Comparison of ENCODE assay signal across 29 cellular contexts in the genomic region with DNA sequence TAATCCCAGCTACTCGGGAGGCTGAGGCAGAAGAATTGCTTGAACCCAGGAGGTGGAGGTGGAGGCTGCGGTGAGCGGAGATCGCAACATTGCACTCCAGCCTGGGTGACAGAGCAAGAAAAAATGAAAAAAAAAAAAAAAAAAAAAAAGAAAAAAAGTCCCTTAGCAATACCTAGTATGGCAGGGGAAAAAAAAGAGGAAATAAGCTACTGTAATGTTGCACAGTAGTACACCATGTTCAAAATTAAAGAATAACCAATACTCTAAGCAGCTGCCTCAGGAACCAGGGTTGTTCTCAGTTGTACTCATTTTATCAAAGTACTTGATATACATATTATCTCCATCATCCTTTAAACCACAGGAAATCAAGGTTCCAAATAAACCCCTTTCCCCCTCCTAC. TPM values are rescaled to one million over a fixed set of nuclear protein-coding genes. Genes with fewer than 3 reads are reported as not detected.
DNase-seq lines count a peak whose midpoint lies in the region; ATAC-seq and TF ChIP-seq lines count a peak whose summit lies in the region.
"Had no signal": no experiment of that assay in that cellular context is flagged by ENCODE, and none has a peak within 500 bp of the region (broad histone marks: within the 10 kb centered on the region; RNA-seq: fewer than 3 reads in every experiment).

No MANE protein-coding gene starts in this region.

- peak overlapping the region; percentile 97 for H3K27ac ChIP-seq in OCI-LY3 (ENCODE audit: low read length)
- H3K27ac ChIP-seq: colonic mucosa, epithelial cell of prostate, neural progenitor cell, parathyroid adenoma, thoracic aorta, uterus had no signal

- H3K4me1 ChIP-seq in OCI-LY3 (ENCODE audit: low read length) = peaks cover 49% of the 10 kb centered on the region
- H3K4me1 ChIP-seq: neural progenitor cell, parathyroid adenoma, uterus had no signal

- H3K27me3 Mint-ChIP-seq in activated CD8-positive, alpha-beta T cell treated with anti-CD3 and anti-CD28 coated beads for 36 hours = no peaks in the 10 kb centered on the region
- no peaks in the 10 kb centered on the region for H3K27me3 Mint-ChIP-seq in activated CD8-positive, alpha-beta T cell treated with anti-CD3 and anti-CD28 coated beads, Interleukin-2, amount 10 ng/mL, durations not matched to agents 7 days and 5 days (ENCODE audit: low read depth)
- no peaks in the 10 kb centered on the region for H3K27me3 Mint-ChIP-seq in CD14-positive monocyte (ENCODE audit: low read depth in 3 of 3)
- no peaks in the 10 kb centered on the region for H3K27me3 Mint-ChIP-seq in memory B cell

- intact Hi-C loops in activated CD8-positive, alpha-beta T cell treated with anti-CD3 and anti-CD28 coated beads for 36 hours (cut with micrococcal nuclease) = no loop called here
- intact Hi-C loops in CD14-positive monocyte (cut with micrococcal nuclease) = no loop called here

- H2AFZ ChIP-seq in OCI-LY3 (ENCODE audit: low read depth, low read length) = no peak overlapping the region
- H2AFZ ChIP-seq: neural progenitor cell, parathyroid adenoma had no signal

- H3K4me1 Mint-ChIP-seq in activated CD8-positive, alpha-beta T cell treated with anti-CD3 and anti-CD28 coated beads for 36 hours (ENCODE audit: low read depth) = no peaks in the 10 kb centered on the region
- no peaks in the 10 kb centered on the region for H3K4me1 Mint-ChIP-seq in activated CD8-positive, alpha-beta T cell treated with anti-CD3 and anti-CD28 coated beads, Interleukin-2, amount 10 ng/mL, durations not matched to agents 7 days and 5 days (ENCODE audit: low read depth)
- H3K4me1 Mint-ChIP-seq in CD14-positive monocyte (peaks cover 5% of the 10 kb centered on the region), memory B cell (peaks cover 6% of the 10 kb centered on the region)
- H3K4me1 Mint-ChIP-seq: H9, neural progenitor cell had no signal

- peaks cover 77% of the 10 kb centered on the region for H3K36me3 ChIP-seq in OCI-LY3 (replicated peaks; ENCODE audit: low read depth, low read length)
- H3K36me3 ChIP-seq: uterus had no signal

- H3K4me2 ChIP-seq in OCI-LY3 (ENCODE audit: low read length) = peak overlapping the region; percentile 61
- H3K4me2 ChIP-seq: neural progenitor cell had no signal

- peak overlapping the region; percentile 54 for H3K27ac Mint-ChIP-seq in activated CD8-positive, alpha-beta T cell treated with anti-CD3 and anti-CD28 coated beads for 36 hours
- H3K27ac Mint-ChIP-seq in activated CD8-positive, alpha-beta T cell treated with anti-CD3 and anti-CD28 coated beads, Interleukin-2, amount 10 ng/mL, durations not matched to agents 7 days and 5 days = no peak overlapping the region
- peak overlapping the region in 5 of 7 donors; percentile 5 to 81 (median 63) for H3K27ac Mint-ChIP-seq in CD14-positive monocyte
- peak overlapping the region; percentile 59 for H3K27ac Mint-ChIP-seq in memory B cell
- H3K27ac Mint-ChIP-seq: activated T-helper 2 cell treated with anti-CD3 and anti-CD28 coated beads, Interferon-gamma antibody, Interleukin-2, Interleukin-4, amounts not matched to agents 10 μg/mL and 5 μg/mL and 100 μg/mL, durations not matched to agents 14 hours and 24 hours and 36 hours; neural progenitor cell had no signal

- H3K4me3 ChIP-seq in OCI-LY3 (ENCODE audit: low read length) = peak overlapping the region; percentile 37; the same call in 1 of the 2 replicates
- H3K4me3 ChIP-seq: colonic mucosa, K562, neural progenitor cell, thoracic aorta, uterus had no signal

- no peak for ATAC-seq in activated CD8-positive, alpha-beta T cell treated with anti-CD3 and anti-CD28 coated beads for 36 hours
- ATAC-seq in activated CD8-positive, alpha-beta T cell treated with anti-CD3 and anti-CD28 coated beads, Interleukin-2, amount 10 ng/mL, durations not matched to agents 7 days and 5 days = no peak
- ATAC-seq in memory B cell (ENCODE audit: low read depth) (peak; percentile 97), HG02840 (IDR thresholded peaks at IDR 0.05; ENCODE audit: low FRiP score, unreplicated experiment) (no peak), GM19397 (IDR thresholded peaks at IDR 0.05; ENCODE audit: unreplicated experiment) (no peak), GM21515 (IDR thresholded peaks at IDR 0.05; ENCODE audit: unreplicated experiment) (no peak)
- ATAC-seq: activated naive CD4-positive, alpha-beta T cell treated with anti-CD3 and anti-CD28 coated beads, Interleukin-2, amount 50 U/mL, for 72 hours; K562; left lobe of liver had no signal

- H3K9me3 Mint-ChIP-seq in activated CD8-positive, alpha-beta T cell treated with anti-CD3 and anti-CD28 coated beads for 36 hours = no peaks in the 10 kb centered on the region
- H3K9me3 Mint-ChIP-seq in activated CD8-positive, alpha-beta T cell treated with anti-CD3 and anti-CD28 coated beads, Interleukin-2, amount 10 ng/mL, durations not matched to agents 7 days and 5 days (ENCODE audit: insufficient read depth) = no peaks in the 10 kb centered on the region
- H3K9me3 Mint-ChIP-seq in CD14-positive monocyte (no peaks in the 10 kb centered on the region), memory B cell (no peaks in the 10 kb centered on the region)
- H3K9me3 Mint-ChIP-seq: activated naive CD4-positive, alpha-beta T cell treated with anti-CD3 and anti-CD28 coated beads, Interleukin-2, amount 50 U/mL, for 72 hours; activated T-helper 2 cell treated with anti-CD3 and anti-CD28 coated beads, Interferon-gamma antibody, Interleukin-2, Interleukin-4, amounts not matched to agents 10 μg/mL and 5 μg/mL and 100 μg/mL, durations not matched to agents 14 hours and 24 hours and 36 hours; H9; neural progenitor cell had no signal

- DNase-seq in activated CD8-positive, alpha-beta T cell treated with anti-CD3 and anti-CD28 coated beads for 36 hours = no peak
- no peak for DNase-seq in activated CD8-positive, alpha-beta T cell treated with anti-CD3 and anti-CD28 coated beads, Interleukin-2, amount 10 ng/mL, durations not matched to agents 7 days and 5 days
- no peak for DNase-seq in CD14-positive monocyte (ENCODE audit: low spot score)
- no peak for DNase-seq in memory B cell (ENCODE audit: low spot score in 2 of 2)
- DNase-seq: anterior cingulate cortex; effector memory CD4-positive, alpha-beta T cell; glutamatergic neuron; H9; mesenchymal stem cell; NCI-H1417; NCI-H2227 treated with DMSO at 0.1 percent for 48 hours; NCI-H526; retina; SHP77 treated with DMSO at 0.1 percent for 48 hours; stimulated activated naive CD4-positive, alpha-beta T cell; uterus had no signal

- POLR2A ChIA-PET in activated CD8-positive, alpha-beta T cell treated with anti-CD3 and anti-CD28 coated beads for 36 hours (lab: Charles Lee) = interaction anchor here (0.6 to 1.0 kb wide), 2 partner anchors 13 to 17 kb away, joined by 3 to 4 read pairs; partner anchors contain the start of gene TXNDC11
- POLR2A ChIA-PET in activated CD8-positive, alpha-beta T cell treated with anti-CD3 and anti-CD28 coated beads, Interleukin-2, amount 10 ng/mL, durations not matched to agents 7 days and 5 days (lab: Charles Lee) = interaction anchor here (1.2 kb wide), 1 partner anchor 38 kb away, joined by 4 read pairs; no protein-coding TSS in a partner anchor

- no peak overlapping the region for H3K4me3 Mint-ChIP-seq in activated CD8-positive, alpha-beta T cell treated with anti-CD3 and anti-CD28 coated beads for 36 hours
- no peak overlapping the region for H3K4me3 Mint-ChIP-seq in activated CD8-positive, alpha-beta T cell treated with anti-CD3 and anti-CD28 coated beads, Interleukin-2, amount 10 ng/mL, durations not matched to agents 7 days and 5 days
- H3K4me3 Mint-ChIP-seq in CD14-positive monocyte (no peak overlapping the region), memory B cell (no peak overlapping the region)
- H3K4me3 Mint-ChIP-seq: H9, neural progenitor cell had no signal

- no peak for TF ChIP-seq CTCF in activated CD8-positive, alpha-beta T cell treated with anti-CD3 and anti-CD28 coated beads for 36 hours (IDR thresholded peaks at IDR 0.05)
- TF ChIP-seq CTCF in CD14-positive monocyte (IDR thresholded peaks at IDR 0.05) (no peak), OCI-LY3 (IDR thresholded peaks at IDR 0.05; ENCODE audit: low read depth, low read length) (no peak)

- H3K79me2 ChIP-seq in OCI-LY3 (ENCODE audit: low read length) = peaks cover 25% of the 10 kb centered on the region
- H3K79me2 ChIP-seq: parathyroid adenoma had no signal

- CTCF ChIA-PET in activated CD8-positive, alpha-beta T cell treated with anti-CD3 and anti-CD28 coated beads for 36 hours (lab: Charles Lee) = interaction anchor here (0.6 to 1.3 kb wide), 3 partner anchors 10 to 21 kb away, joined by 3 to 4 read pairs (median 4); no protein-coding TSS in a partner anchor
- CTCF ChIA-PET in activated CD8-positive, alpha-beta T cell treated with anti-CD3 and anti-CD28 coated beads, Interleukin-2, amount 10 ng/mL, durations not matched to agents 7 days and 5 days (lab: Charles Lee) = interaction anchor here (3.2 kb wide), 1 partner anchor 37 kb away, joined by 18 read pairs; the partner anchor contains the start of gene ZC3H7A

- no peaks in the 10 kb centered on the region for H3K9me3 ChIP-seq in OCI-LY3 (ENCODE audit: insufficient read depth, low read length)
- H3K9me3 ChIP-seq: colonic mucosa, thoracic aorta, uterus had no signal

- H3K27me3 ChIP-seq in OCI-LY3 (ENCODE audit: low read depth, low read length) = no peaks in the 10 kb centered on the region
- H3K27me3 ChIP-seq: colonic mucosa, neural progenitor cell, uterus had no signal

- peaks cover 62% of the 10 kb centered on the region for H3K36me3 Mint-ChIP-seq in activated CD8-positive, alpha-beta T cell treated with anti-CD3 and anti-CD28 coated beads for 36 hours (ENCODE audit: low read depth)
- peaks cover 69% of the 10 kb centered on the region for H3K36me3 Mint-ChIP-seq in activated CD8-positive, alpha-beta T cell treated with anti-CD3 and anti-CD28 coated beads, Interleukin-2, amount 10 ng/mL, durations not matched to agents 7 days and 5 days (ENCODE audit: low read depth)
- H3K36me3 Mint-ChIP-seq in CD14-positive monocyte = peaks cover 82 to 97% of the 10 kb centered on the region in 2 donors
- H3K36me3 Mint-ChIP-seq in memory B cell = peaks cover 38% of the 10 kb centered on the region

- H3K9ac ChIP-seq in OCI-LY3 (ENCODE audit: low read length) = peak overlapping the region; percentile 68
- H3K9ac ChIP-seq: neural progenitor cell, parathyroid adenoma had no signal

- no peaks in the 10 kb centered on the region for H4K20me1 ChIP-seq in OCI-LY3 (ENCODE audit: insufficient read depth, low read length)

RNA-seq across cellular contexts. Expression of gene TXNDC11, which starts 17.3 kb away (rescaled TPM):
- 10 to 100 TPM; 21.7 to 24.4 TPM for total RNA-seq in activated CD8-positive, alpha-beta T cell treated with anti-CD3 and anti-CD28 coated beads for 36 hours
- total RNA-seq in activated CD8-positive, alpha-beta T cell treated with anti-CD3 and anti-CD28 coated beads, Interleukin-2, amount 10 ng/mL, durations not matched to agents 7 days and 5 days = 10 to 100 TPM; 30.1 to 34.4 TPM
- 10 to 100 TPM; 32.9 to 40.6 TPM for polyA plus RNA-seq in CD14-positive monocyte

RNA-seq across cellular contexts. Expression of gene ZC3H7A, which starts 37.1 kb away (rescaled TPM):
- 10 to 100 TPM; 62.3 to 67.8 TPM for total RNA-seq in activated CD8-positive, alpha-beta T cell treated with anti-CD3 and anti-CD28 coated beads for 36 hours
- total RNA-seq in activated CD8-positive, alpha-beta T cell treated with anti-CD3 and anti-CD28 coated beads, Interleukin-2, amount 10 ng/mL, durations not matched to agents 7 days and 5 days = 10 to 100 TPM; 58.9 TPM
- 10 to 100 TPM; 22.6 to 27.5 TPM for polyA plus RNA-seq in CD14-positive monocyte
